In genomic region chr1:89850844-89851410, GRCh38 we compare ENCODE assay signal across 20 cellular contexts.
"Had no signal": no experiment of that assay in that cellular context is flagged by ENCODE, and none has a peak within 500 bp of the region (broad histone marks: within the 10 kb centered on the region; RNA-seq: fewer than 3 reads in every experiment).

No MANE protein-coding gene starts in this region.

- H3K27me3 Mint-ChIP-seq: T-cell had no signal

- H3K9me3 ChIP-seq: body of pancreas, colonic mucosa, gastrocnemius medialis, heart left ventricle, left lung, stomach, thoracic aorta, upper lobe of right lung had no signal

- H3K4me3 ChIP-seq: body of pancreas, colonic mucosa, gastrocnemius medialis, heart left ventricle, left lung, neural progenitor cell, stomach, thoracic aorta, upper lobe of right lung had no signal

- H3K4me2 ChIP-seq: neural progenitor cell had no signal

- H3K4me3 Mint-ChIP-seq: immature natural killer cell, neural progenitor cell, T-cell had no signal

- H3K27ac ChIP-seq: body of pancreas, colonic mucosa, gastrocnemius medialis, heart left ventricle, left lung, neural progenitor cell, stomach, thoracic aorta, upper lobe of right lung had no signal

- ATAC-seq: body of pancreas, gastrocnemius medialis, heart left ventricle, left lung, T-cell, upper lobe of right lung had no signal

- DNase-seq: activated CD4-positive, alpha-beta T cell treated with anti-CD3 and anti-CD28 coated beads for 1 hour; activated CD4-positive, alpha-beta T cell treated with anti-CD3 and anti-CD28 coated beads, Interleukin-2, amount 50 U/mL, for 4 hours; activated naive CD4-positive, alpha-beta T cell treated with anti-CD3 and anti-CD28 coated beads, Interleukin-2, amount 50 U/mL, for 16 hours; activated T-cell treated with anti-CD3 and anti-CD28 coated beads for 4 hours; body of pancreas; caudate nucleus; colonic mucosa; gastrocnemius medialis; heart left ventricle; immature natural killer cell; left lung; mammary epithelial cell; stimulated activated CD4-positive, alpha-beta T cell treated with anti-CD3 and anti-CD28 coated beads, Interleukin-1b, Interleukin-23, amount 100 ng/mL, for 48 hours; stomach; T-cell; T1000; upper lobe of right lung had no signal

- H3K27ac Mint-ChIP-seq: activated T-helper 2 cell treated with anti-CD3 and anti-CD28 coated beads, Interferon-gamma antibody, Interleukin-2, Interleukin-4, amounts not matched to agents 10 μg/mL and 5 μg/mL and 100 μg/mL, durations not matched to agents 14 hours and 24 hours and 36 hours; immature natural killer cell; neural progenitor cell had no signal

- H3K27me3 ChIP-seq: body of pancreas, colonic mucosa, gastrocnemius medialis, heart left ventricle, left lung, neural progenitor cell, stomach, upper lobe of right lung had no signal

- H3K36me3 ChIP-seq: gastrocnemius medialis, left lung, thoracic aorta, upper lobe of right lung had no signal

- H3K4me1 ChIP-seq: body of pancreas, colonic mucosa, neural progenitor cell, stomach, upper lobe of right lung had no signal

- H3K9me3 Mint-ChIP-seq: activated T-helper 2 cell treated with anti-CD3 and anti-CD28 coated beads, Interferon-gamma antibody, Interleukin-2, Interleukin-4, amounts not matched to agents 10 μg/mL and 5 μg/mL and 100 μg/mL, durations not matched to agents 14 hours and 24 hours and 36 hours; immature natural killer cell; neural progenitor cell; T-cell had no signal

- H2AFZ ChIP-seq: neural progenitor cell had no signal

- H3K9ac ChIP-seq: neural progenitor cell had no signal
